7 cellular contexts compared by ENCODE assay signal in genomic region chr12:9331218-9331626, GRCh38.
A peak's percentile ranks its signal among the peaks of the same experiment; 100 is the strongest.
DNase-seq lines count a peak whose midpoint lies in the region; ATAC-seq, FAIRE-seq and TF ChIP-seq lines count a peak whose summit lies in the region.

No MANE protein-coding gene starts in this region.

- H3K4me3 Mint-ChIP-seq in T-helper 2 cell treated with Interferon-gamma antibody and Interleukin-4, amounts not matched to agents 5 μg/mL and 100 μg/mL, for 36 hours: no peak overlapping the region
- H3K4me3 Mint-ChIP-seq in astrocyte (ENCODE audit: unreplicated experiment): no peak overlapping the region

- H3K36me3 ChIP-seq in astrocyte (ENCODE audit: insufficient read depth, low read length): no peaks in the 10 kb centered on the region

- no peak overlapping the region for H3K4me2 ChIP-seq in astrocyte (ENCODE audit: low read length)

- DNase-seq in GM13976 (ENCODE audit: low spot score) (peak; percentile 72), LNCaP clone FGC (ENCODE audit: low read depth) (no peak), astrocyte (ENCODE audit: low read depth) (no peak), hypothalamus (lab: John Stamatoyannopoulos, UW) (peak in 45 of 51 donors; percentile 5 to 83 (median 47))
- DNase-seq in T-helper 2 cell treated with Interferon-gamma antibody and Interleukin-4, amounts not matched to agents 5 μg/mL and 100 μg/mL, for 36 hours (ENCODE audit: low spot score): peak; percentile 46
- peak; percentile 54 to 74 for DNase-seq in stimulated activated CD4-positive, alpha-beta T cell treated with anti-CD3 and anti-CD28 coated beads, Interleukin-12 subunit alpha, Interleukin-12 subunit beta, amount 100 ng/mL, for 24 hours (ENCODE audit: low read depth in 2 of 2)

- no peak overlapping the region for H3K27ac Mint-ChIP-seq in T-helper 2 cell treated with Interferon-gamma antibody and Interleukin-4, amounts not matched to agents 5 μg/mL and 100 μg/mL, for 36 hours
- no peak overlapping the region for H3K27ac Mint-ChIP-seq in astrocyte (ENCODE audit: unreplicated experiment)

- H3K9me3 ChIP-seq in astrocyte (ENCODE audit: insufficient read depth, low read depth, low read length): no peaks in the 10 kb centered on the region

- peaks cover under 1% of the 10 kb centered on the region for H3K9me3 Mint-ChIP-seq in T-helper 2 cell treated with Interferon-gamma antibody and Interleukin-4, amounts not matched to agents 5 μg/mL and 100 μg/mL, for 36 hours
- H3K9me3 Mint-ChIP-seq in astrocyte (ENCODE audit: unreplicated experiment): peaks cover 5% of the 10 kb centered on the region

- no peak overlapping the region for H3K27ac ChIP-seq in astrocyte (ENCODE audit: low read depth, low read length)

- in situ Hi-C loops in GM13976 (cut with MboI; ENCODE audit: low sequenced_read_pairs, unreplicated experiment): loop anchor here (25.0 kb wide), 1 partner anchor 306 kb away; no protein-coding TSS in a partner anchor

- peaks cover 5% of the 10 kb centered on the region for H3K4me1 ChIP-seq in astrocyte (ENCODE audit: insufficient read depth, low read length)

- no peak for FAIRE-seq in astrocyte (lab: Jason Lieb, UNC)

- H4K20me1 ChIP-seq in astrocyte (ENCODE audit: insufficient read depth, low read length): no peaks in the 10 kb centered on the region

- peak; percentile 97 for TF ChIP-seq CTCF in GM13976 (IDR thresholded peaks at IDR 0.05; ENCODE audit: borderline replicate concordance, control extremely low read depth, extremely low read depth, insufficient read depth, missing control alignments)
- TF ChIP-seq CTCF in LNCaP clone FGC (IDR thresholded peaks at IDR 0.05; ENCODE audit: control insufficient read depth, extremely low read depth, insufficient read depth): peak; percentile 96
- TF ChIP-seq CTCF in astrocyte (IDR thresholded peaks at IDR 0.05; ENCODE audit: insufficient read depth, low read depth, low read length): peak; percentile 97

- no peaks in the 10 kb centered on the region for H3K36me3 Mint-ChIP-seq in T-helper 2 cell treated with Interferon-gamma antibody and Interleukin-4, amounts not matched to agents 5 μg/mL and 100 μg/mL, for 36 hours (ENCODE audit: low read depth)
- no peaks in the 10 kb centered on the region for H3K36me3 Mint-ChIP-seq in astrocyte (ENCODE audit: low read depth, unreplicated experiment)

- H3K79me2 ChIP-seq in astrocyte (ENCODE audit: insufficient read depth, low read length): no peaks in the 10 kb centered on the region

- H2AFZ ChIP-seq in astrocyte (ENCODE audit: low read depth, low read length): no peak overlapping the region

- no peaks in the 10 kb centered on the region for H3K27me3 ChIP-seq in astrocyte (ENCODE audit: insufficient read depth, low read length)

- peaks cover 17% of the 10 kb centered on the region for H3K4me1 Mint-ChIP-seq in T-helper 2 cell treated with Interferon-gamma antibody and Interleukin-4, amounts not matched to agents 5 μg/mL and 100 μg/mL, for 36 hours (ENCODE audit: low read depth)
- H3K4me1 Mint-ChIP-seq in astrocyte (ENCODE audit: low read depth, unreplicated experiment): no peaks in the 10 kb centered on the region

- H3K27me3 Mint-ChIP-seq in T-helper 2 cell treated with Interferon-gamma antibody and Interleukin-4, amounts not matched to agents 5 μg/mL and 100 μg/mL, for 36 hours (ENCODE audit: low read depth): peaks cover under 1% of the 10 kb centered on the region
- H3K27me3 Mint-ChIP-seq in astrocyte (ENCODE audit: low read depth, unreplicated experiment): peaks cover 4% of the 10 kb centered on the region

- ATAC-seq in GM18517 (IDR thresholded peaks at IDR 0.05; ENCODE audit: unreplicated experiment): no peak

- no peak overlapping the region for H3K9ac ChIP-seq in astrocyte (ENCODE audit: low read length)

- no peak overlapping the region for H3K4me3 ChIP-seq in LNCaP clone FGC (ENCODE audit: low read depth, low read length)
- no peak overlapping the region for H3K4me3 ChIP-seq in astrocyte (ENCODE audit: insufficient read depth, low read depth, low read length)

Comparison
In these comparisons a context has a peak if more than half of its experiments do, and no peak if none do; other contexts are left out.
1. DNase-seq: peak in GM13976 (single experiment), T-helper 2 cell treated with Interferon-gamma antibody and Interleukin-4, amounts not matched to agents 5 μg/mL and 100 μg/mL, for 36 hours (single experiment), hypothalamus (45 of 51) and stimulated activated CD4-positive, alpha-beta T cell treated with anti-CD3 and anti-CD28 coated beads, Interleukin-12 subunit alpha, Interleukin-12 subunit beta, amount 100 ng/mL, for 24 hours (2 of 2); none in LNCaP clone FGC (single experiment) and astrocyte (single experiment).
2. Peak in every context shown above with its lines, with median percentiles within 50 percentile points of each other: CTCF ChIP-seq.